22 cellular contexts compared by ENCODE assay signal in genomic region chr20:15942130-15942529, GRCh38.
A peak's percentile ranks its signal among the peaks of the same experiment; 100 is the strongest.
DNase-seq lines count a peak whose midpoint lies in the region; ATAC-seq and TF ChIP-seq lines count a peak whose summit lies in the region.
"Had no signal": no experiment of that assay in that cellular context is flagged by ENCODE, and none has a peak within 500 bp of the region (broad histone marks: within the 10 kb centered on the region; RNA-seq: fewer than 3 reads in every experiment).

No MANE protein-coding gene starts in this region.

- H3K4me3 Mint-ChIP-seq in MCF 10A (ENCODE audit: unreplicated experiment) (no peak overlapping the region), HFFc6 (no peak overlapping the region)
- H3K4me3 Mint-ChIP-seq: activated T-cell treated with anti-CD3 and anti-CD28 coated beads, Interleukin-2, amount 50 U/mL, for 24 hours; CD4-positive, alpha-beta memory T cell had no signal

- 0 to 16% (median 9%) methylated on average over 1 of the region's 1 CpG for WGBS in psoas muscle, 3 donors

- POLR2A ChIA-PET in MCF 10A (lab: Yijun Ruan, JAX), result interaction anchor here (0.6 to 1.8 kb wide), 6 partner anchors 11 to 879 kb away, joined by 3 to 12 read pairs (median 3); no protein-coding TSS in a partner anchor

- no peak for ATAC-seq in psoas muscle
- no peak for ATAC-seq in HG03342 (IDR thresholded peaks at IDR 0.05; ENCODE audit: unreplicated experiment)
- ATAC-seq: activated naive CD4-positive, alpha-beta T cell treated with anti-CD3 and anti-CD28 coated beads, Interleukin-2, amount 50 U/mL, for 72 hours; mucosa of descending colon; stimulated activated naive CD8-positive, alpha-beta T cell treated with anti-CD3 and anti-CD28 coated beads, Interleukin-15, Interleukin-2, amounts not matched to agents 100 U/mL and 50 U/mL, for 24 hours had no signal

- H3K4me3 ChIP-seq in breast epithelium, result no peak overlapping the region
- no peak overlapping the region for H3K4me3 ChIP-seq in SK-N-MC
- no peak overlapping the region for H3K4me3 ChIP-seq in foreskin fibroblast (ENCODE audit: low read depth in 1 of 2, low read length in 2 of 2)
- H3K4me3 ChIP-seq in psoas muscle, result no peak overlapping the region
- H3K4me3 ChIP-seq: mucosa of descending colon, PC-9, right atrium auricular region, transverse colon had no signal

- peak overlapping the region; percentile 82 for H3K27ac Mint-ChIP-seq in MCF 10A (ENCODE audit: low read depth, unreplicated experiment)
- no peak overlapping the region for H3K27ac Mint-ChIP-seq in HFFc6
- H3K27ac Mint-ChIP-seq: activated naive CD4-positive, alpha-beta T cell treated with anti-CD3 and anti-CD28 coated beads, Interleukin-2, amount 50 U/mL, for 72 hours; activated T-cell treated with anti-CD3 and anti-CD28 coated beads, Interleukin-2, amount 50 U/mL, for 24 hours; CD4-positive, alpha-beta memory T cell had no signal

- CTCF ChIA-PET in MCF 10A (lab: Yijun Ruan, JAX), result interaction anchor here (0.5 to 1.8 kb wide), 6 partner anchors 11 to 1800 kb away, joined by 3 to 15 read pairs (median 3); no protein-coding TSS in a partner anchor

- H3K27me3 Mint-ChIP-seq in MCF 10A (ENCODE audit: insufficient read depth, unreplicated experiment), result no peaks in the 10 kb centered on the region
- H3K27me3 Mint-ChIP-seq in HFFc6 (ENCODE audit: insufficient read depth), result no peaks in the 10 kb centered on the region
- H3K27me3 Mint-ChIP-seq: activated T-cell treated with anti-CD3 and anti-CD28 coated beads, Interleukin-2, amount 50 U/mL, for 24 hours; CD4-positive, alpha-beta memory T cell had no signal

- H3K36me3 Mint-ChIP-seq in MCF 10A (ENCODE audit: insufficient read depth, unreplicated experiment) (no peaks in the 10 kb centered on the region), HFFc6 (ENCODE audit: low read depth) (no peaks in the 10 kb centered on the region)
- H3K36me3 Mint-ChIP-seq: activated naive CD4-positive, alpha-beta T cell treated with anti-CD3 and anti-CD28 coated beads, Interleukin-2, amount 50 U/mL, for 72 hours; CD4-positive, alpha-beta memory T cell had no signal

- H3K36me3 ChIP-seq in breast epithelium (no peaks in the 10 kb centered on the region), SK-N-MC (ENCODE audit: insufficient read depth, low read length) (no peaks in the 10 kb centered on the region), psoas muscle (ENCODE audit: insufficient read depth in 1 of 2, low read depth in 1 of 2) (no peaks in the 10 kb centered on the region)
- H3K36me3 ChIP-seq: right atrium auricular region, transverse colon had no signal

- TF ChIP-seq POLR2A in breast epithelium (IDR thresholded peaks at IDR 0.05), result no peak

- H3K4me1 Mint-ChIP-seq in MCF 10A (ENCODE audit: insufficient read depth, unreplicated experiment) (peaks cover 28% of the 10 kb centered on the region), HFFc6 (ENCODE audit: low read depth) (no peaks in the 10 kb centered on the region)
- H3K4me1 Mint-ChIP-seq: CD4-positive, alpha-beta memory T cell had no signal

- TF ChIP-seq CTCF in MCF 10A (IDR thresholded peaks at IDR 0.05; ENCODE audit: unreplicated experiment) (no peak), breast epithelium (IDR thresholded peaks at IDR 0.05) (no peak), foreskin fibroblast (IDR thresholded peaks at IDR 0.05; ENCODE audit: low read depth, low read length) (no peak), psoas muscle (IDR thresholded peaks at IDR 0.05) (no peak), HFFc6 (IDR thresholded peaks at IDR 0.05) (no peak)

- intact Hi-C loops in MCF 10A (cut with micrococcal nuclease) (no loop called here), breast epithelium (cut with DNase I; ENCODE audit: low total_unique reads) (no loop called here), psoas muscle (cut with DNase I) (no loop called here)

- H3K27me3 ChIP-seq in breast epithelium, result no peaks in the 10 kb centered on the region
- H3K27me3 ChIP-seq in psoas muscle (ENCODE audit: insufficient read depth in 3 of 3, low read length in 2 of 3), result no peaks in the 10 kb centered on the region
- H3K27me3 ChIP-seq: right atrium auricular region, transverse colon had no signal

- no peak overlapping the region for H3K9ac ChIP-seq in SK-N-MC (ENCODE audit: insufficient read length)

- H3K9me3 Mint-ChIP-seq in MCF 10A (ENCODE audit: unreplicated experiment), result no peaks in the 10 kb centered on the region
- peaks cover 28% of the 10 kb centered on the region for H3K9me3 Mint-ChIP-seq in HFFc6

- H3K27ac ChIP-seq in breast epithelium, result no peak overlapping the region
- H3K27ac ChIP-seq in SK-N-MC, result no peak overlapping the region
- no peak overlapping the region for H3K27ac ChIP-seq in psoas muscle
- H3K27ac ChIP-seq: PC-9, right atrium auricular region, transverse colon had no signal

- DNase-seq in MCF 10A (ENCODE audit: unreplicated experiment) (peak; percentile 81), breast epithelium (ENCODE audit: low spot score in 2 of 2) (no peak), SK-N-MC (ENCODE audit: low read depth, low spot score) (peak; percentile 24), foreskin fibroblast (peak; percentile 4 to 51), psoas muscle (no peak), HFFc6 (no peak), hypothalamus (lab: John Stamatoyannopoulos, UW) (no peak)
- DNase-seq: activated CD4-positive, alpha-beta T cell treated with anti-CD3 and anti-CD28 coated beads, Interleukin-2, amount 50 U/mL, for 48 hours; activated T-cell treated with anti-CD3 and anti-CD28 coated beads, Interleukin-2, amount 50 U/mL, for 24 hours; CD4-positive, alpha-beta memory T cell; effector CD4-positive, alpha-beta T cell; mucosa of descending colon; NCI-H2081; NCI-H69; stimulated activated CD4-positive, alpha-beta T cell treated with anti-CD3 and anti-CD28 coated beads, Interleukin-15, amount 100 ng/mL, for 24 hours; stimulated activated naive CD8-positive, alpha-beta T cell treated with anti-CD3 and anti-CD28 coated beads, Interleukin-15, Interleukin-2, amounts not matched to agents 100 U/mL and 50 U/mL, for 24 hours; SW 1271; transverse colon had no signal

- no peaks in the 10 kb centered on the region for H3K4me1 ChIP-seq in breast epithelium
- H3K4me1 ChIP-seq in psoas muscle, result no peaks in the 10 kb centered on the region
- H3K4me1 ChIP-seq: right atrium auricular region, transverse colon had no signal

- H3K9me3 ChIP-seq in breast epithelium (peaks cover 0 to 15% of the 10 kb centered on the region in 2 donors), SK-N-MC (ENCODE audit: low read depth, low read length) (0 out of 2 replicates have a peak, but pooled peaks cover 3% of the 10 kb centered on the region), psoas muscle (peaks cover 10% of the 10 kb centered on the region)
- H3K9me3 ChIP-seq: transverse colon had no signal

- no TSS peak for BruUV-seq in MCF 10A (replicated peaks; lab: Mats Ljungman, UMichigan)

Comparison
In these comparisons a context has a peak if more than half of its experiments do, and no peak if none do; other contexts are left out.
1. DNase-seq: peak in MCF 10A (single experiment), SK-N-MC (single experiment) and foreskin fibroblast (2 of 2); none in breast epithelium (0 of 2), psoas muscle (0 of 2), HFFc6 (single experiment) and hypothalamus (0 of 51).